In the genomic region with DNA sequence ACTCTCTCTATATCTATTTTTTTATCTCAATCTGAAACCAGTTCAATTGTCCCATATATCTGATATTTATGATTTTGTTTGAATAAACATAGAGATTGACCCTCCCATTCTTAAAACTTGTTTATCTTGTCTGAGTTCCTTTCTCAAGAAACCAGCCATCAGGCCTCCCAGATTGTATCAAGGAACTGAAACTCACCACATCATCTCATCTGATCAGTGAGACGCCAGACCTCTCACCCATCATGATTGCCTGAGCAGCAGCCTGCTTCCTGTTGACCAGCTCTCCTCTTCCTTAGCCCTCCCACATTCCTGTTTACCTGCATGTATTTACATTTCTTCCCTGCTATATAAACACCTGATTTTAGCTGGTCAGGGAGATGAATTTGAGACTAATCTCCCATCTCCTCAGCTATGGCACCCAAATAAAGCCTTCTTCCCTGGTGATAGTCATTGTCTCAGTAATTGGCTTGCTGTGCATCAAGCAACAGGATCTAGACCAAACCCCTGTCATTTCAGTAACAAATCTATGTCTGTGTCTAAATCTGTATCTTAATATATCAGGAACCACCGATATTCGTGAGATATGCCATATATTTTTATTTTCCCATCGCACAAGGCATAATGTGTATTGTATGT, we compare ENCODE assay signal across 26 cellular contexts.
DNase-seq lines count a peak whose midpoint lies in the region; ATAC-seq lines count a peak whose summit lies in the region.
"Had no signal": no experiment of that assay in that cellular context is flagged by ENCODE, and none has a peak within 500 bp of the region (broad histone marks: within the 10 kb centered on the region; RNA-seq: fewer than 3 reads in every experiment).

No MANE protein-coding gene starts in this region.

- H3K27ac Mint-ChIP-seq in stimulated activated memory B cell treated with anti-CD40 and anti-IgM and Interleukin-4, amounts not matched to agents 10 μg/mL and 1 μg/mL and 100 μg/mL, for 72 hours, result peak overlapping the region; percentile 42
- H3K27ac Mint-ChIP-seq: activated T-cell treated with anti-CD3 and anti-CD28 coated beads, Interleukin-2, amount 50 U/mL, for 72 hours; nephron; stimulated activated effector memory CD8-positive, alpha-beta T cell treated with anti-CD3 and anti-CD28 coated beads, Interleukin-12 subunit alpha, Interleukin-12 subunit beta, amount 100 ng/mL, for 72 hours; T-helper 17 cell had no signal

- H3K4me1 Mint-ChIP-seq in stimulated activated memory B cell treated with anti-CD40 and anti-IgM and Interleukin-4, amounts not matched to agents 10 μg/mL and 1 μg/mL and 100 μg/mL, for 72 hours, result peaks cover 7% of the 10 kb centered on the region
- H3K4me1 Mint-ChIP-seq: stimulated activated effector memory CD8-positive, alpha-beta T cell treated with anti-CD3 and anti-CD28 coated beads, Interleukin-12 subunit alpha, Interleukin-12 subunit beta, amount 100 ng/mL, for 72 hours; T-helper 17 cell had no signal

- no peaks in the 10 kb centered on the region for H3K27me3 Mint-ChIP-seq in stimulated activated memory B cell treated with anti-CD40 and anti-IgM and Interleukin-4, amounts not matched to agents 10 μg/mL and 1 μg/mL and 100 μg/mL, for 72 hours
- H3K27me3 Mint-ChIP-seq: T-helper 17 cell had no signal

- peaks cover 51% of the 10 kb centered on the region for H3K36me3 Mint-ChIP-seq in stimulated activated memory B cell treated with anti-CD40 and anti-IgM and Interleukin-4, amounts not matched to agents 10 μg/mL and 1 μg/mL and 100 μg/mL, for 72 hours
- H3K36me3 Mint-ChIP-seq: stimulated activated effector memory CD8-positive, alpha-beta T cell treated with anti-CD3 and anti-CD28 coated beads, Interleukin-12 subunit alpha, Interleukin-12 subunit beta, amount 100 ng/mL, for 72 hours had no signal

- peaks cover 31% of the 10 kb centered on the region for H3K9me3 Mint-ChIP-seq in stimulated activated memory B cell treated with anti-CD40 and anti-IgM and Interleukin-4, amounts not matched to agents 10 μg/mL and 1 μg/mL and 100 μg/mL, for 72 hours

- peak; percentile 44 for ATAC-seq in GM18868 (IDR thresholded peaks at IDR 0.05; ENCODE audit: unreplicated experiment)
- peak; percentile 92 for ATAC-seq in HG03066 (IDR thresholded peaks at IDR 0.05; ENCODE audit: low read depth, unreplicated experiment)
- peak; percentile 64 for ATAC-seq in stimulated activated memory B cell treated with anti-CD40 and anti-IgM and Interleukin-4, amounts not matched to agents 10 μg/mL and 1 μg/mL and 100 μg/mL, for 72 hours
- ATAC-seq in HG02571 (IDR thresholded peaks at IDR 0.05; ENCODE audit: unreplicated experiment), result no peak
- no peak for ATAC-seq in HG03095 (IDR thresholded peaks at IDR 0.05; ENCODE audit: unreplicated experiment)
- ATAC-seq: activated T-cell treated with anti-CD3 and anti-CD28 coated beads, Interleukin-2, amount 50 U/mL, for 72 hours; HCT116; Right ventricle myocardium inferior; stimulated activated effector memory CD8-positive, alpha-beta T cell treated with anti-CD3 and anti-CD28 coated beads, Interleukin-12 subunit alpha, Interleukin-12 subunit beta, amount 100 ng/mL, for 72 hours; T-helper 17 cell had no signal

- H3K4me3 Mint-ChIP-seq in stimulated activated memory B cell treated with anti-CD40 and anti-IgM and Interleukin-4, amounts not matched to agents 10 μg/mL and 1 μg/mL and 100 μg/mL, for 72 hours, result no peak overlapping the region
- H3K4me3 Mint-ChIP-seq: activated T-cell treated with anti-CD3 and anti-CD28 coated beads, Interleukin-2, amount 50 U/mL, for 72 hours; nephron; stimulated activated effector memory CD8-positive, alpha-beta T cell treated with anti-CD3 and anti-CD28 coated beads, Interleukin-12 subunit alpha, Interleukin-12 subunit beta, amount 100 ng/mL, for 72 hours; T-helper 17 cell had no signal

- DNase-seq in NAMALWA (ENCODE audit: low spot score), result peak; percentile 11
- no peak for DNase-seq in C1 segment of cervical spinal cord (lab: John Stamatoyannopoulos, UW)
- DNase-seq: activated CD4-positive, alpha-beta T cell treated with anti-CD3 and anti-CD28 coated beads, Interleukin-2, amount 50 U/mL, for 48 hours; activated CD4-positive, CD25-positive, alpha-beta regulatory T cell treated with anti-CD3 and anti-CD28 coated beads, Interleukin-2, amount 50 U/mL, for 72 hours; activated naive CD4-positive, alpha-beta T cell; activated T-cell treated with anti-CD3 and anti-CD28 coated beads, Interleukin-2, amount 50 U/mL, for 72 hours; colonic mucosa; DND-41; effector memory CD4-positive, alpha-beta T cell; mammary epithelial cell; NCI-H1417 treated with DMSO at 0.1 percent for 48 hours; NCI-H2029 treated with DMSO at 0.1 percent for 48 hours; NCI-H526; stimulated activated CD4-positive, alpha-beta T cell treated with anti-CD3 and anti-CD28 coated beads, Interleukin-15, amount 100 ng/mL, for 24 hours; substantia nigra; T-helper 17 cell; trophoblast cell had no signal

Comparison
In these comparisons a context has a peak if more than half of its experiments do, and no peak if none do; other contexts are left out.
1. ATAC-seq: peak in GM18868 (single experiment), HG03066 (single experiment) and stimulated activated memory B cell treated with anti-CD40 and anti-IgM and Interleukin-4, amounts not matched to agents 10 μg/mL and 1 μg/mL and 100 μg/mL, for 72 hours (single experiment); none in HG02571 (single experiment) and HG03095 (single experiment).